Comparison of ENCODE assay signal across 1 cellular context in the genomic region with DNA sequence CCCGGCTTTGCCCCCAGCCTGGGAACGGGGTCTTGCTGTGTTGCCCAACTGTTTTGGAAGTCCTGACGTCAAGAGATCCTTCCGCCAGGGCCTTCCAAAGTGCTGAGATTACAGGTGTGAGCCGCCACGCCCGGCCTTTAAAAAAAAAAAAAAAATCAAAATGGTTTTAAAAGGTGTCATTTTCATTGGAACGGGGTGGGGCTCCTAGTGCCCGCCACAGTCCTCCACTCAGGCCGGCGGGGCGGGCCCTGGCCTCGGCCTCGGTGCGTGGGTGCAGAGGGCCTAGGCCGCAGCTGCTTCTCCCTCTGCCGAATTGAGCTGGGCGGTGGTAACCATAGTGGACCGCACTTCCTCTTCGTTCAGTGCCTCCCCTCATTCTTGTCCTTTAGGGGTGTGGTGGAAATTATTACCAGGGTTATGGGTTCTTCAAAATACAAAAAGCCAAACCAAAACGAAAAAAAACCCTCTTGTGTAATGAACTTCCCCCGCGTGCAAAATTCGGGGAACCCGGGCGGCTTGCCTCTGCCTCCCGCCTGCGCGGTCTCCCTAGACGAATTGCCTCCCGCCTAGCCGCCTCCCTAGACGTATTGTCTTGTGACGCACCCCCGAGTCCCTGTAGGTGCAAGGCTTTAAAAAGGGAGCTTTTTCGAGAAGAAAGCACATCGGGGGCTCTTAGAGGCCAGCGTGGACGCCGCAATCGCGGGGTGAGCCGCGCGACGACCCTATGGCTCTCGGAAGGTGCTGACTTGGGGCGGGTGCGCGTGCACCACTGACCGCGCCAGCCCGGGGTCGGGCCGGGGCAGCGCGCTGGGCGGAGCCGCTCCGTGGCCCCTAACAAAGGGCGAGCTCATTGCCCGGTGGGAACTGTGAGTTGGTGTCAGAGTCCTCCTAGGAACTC.
TF ChIP-seq lines count a peak whose summit lies in the region.

No MANE protein-coding gene starts in this region.

TF ChIP-seq in HepG2, 621 proteins besides CTCF, POLR2A, EP300 and RAD21:
- 0 out of 2 replicates have a peak, but pooled peaks have one; percentile 3 for TF ChIP-seq ATF7-NPFF (CRISPR knock-in tag; IDR thresholded peaks at IDR 0.05; ENCODE audit: low read depth)
- no peak for TF ChIP-seq ZNF556 (CRISPR knock-in tag; IDR thresholded peaks at IDR 0.05; ENCODE audit: borderline replicate concordance)
- 0 out of 2 replicates have a peak, but pooled peaks have one; percentile 9 for TF ChIP-seq ZBTB42 (CRISPR knock-in tag; IDR thresholded peaks at IDR 0.05)
- no peak for TF ChIP-seq CENPX (CRISPR knock-in tag; IDR thresholded peaks at IDR 0.05)
- TF ChIP-seq ZBTB38 (CRISPR knock-in tag; IDR thresholded peaks at IDR 0.05), result peak; percentile 43; the same call in 1 of the 2 replicates
- TF ChIP-seq ZNF253 (CRISPR knock-in tag; IDR thresholded peaks at IDR 0.05; ENCODE audit: borderline replicate concordance), result no peak
- peak; percentile 50 for TF ChIP-seq AGO2 (optimal IDR thresholded peaks at IDR 0.05; ENCODE audit: low read depth, low read length)
